Comparison of ENCODE assay signal across 17 cellular contexts in genomic region chr1:28064064-28064463, GRCh38. TPM values are rescaled to one million over a fixed set of nuclear protein-coding genes. Genes with fewer than 3 reads are reported as not detected.
DNase-seq lines count a peak whose midpoint lies in the region; ATAC-seq, FAIRE-seq and TF ChIP-seq lines count a peak whose summit lies in the region.
"Had no signal": no experiment of that assay in that cellular context is flagged by ENCODE, and none has a peak within 500 bp of the region (broad histone marks: within the 10 kb centered on the region; RNA-seq: fewer than 3 reads in every experiment).

No MANE protein-coding gene starts in this region.

- peaks cover 8% of the 10 kb centered on the region for H3K36me3 Mint-ChIP-seq in MCF 10A (ENCODE audit: insufficient read depth, unreplicated experiment)
- H3K36me3 Mint-ChIP-seq in activated CD8-positive, alpha-beta T cell treated with anti-CD3 and anti-CD28 coated beads for 36 hours (ENCODE audit: low read depth), result peaks cover 17% of the 10 kb centered on the region

- POLR2A ChIA-PET in MCF 10A (lab: Yijun Ruan, JAX), result interaction anchor here (0.7 to 4.5 kb wide), 2 partner anchors 23 to 178 kb away, joined by 3 to 78 read pairs; partner anchors contain the start of gene EYA3
- POLR2A ChIA-PET in activated CD8-positive, alpha-beta T cell treated with anti-CD3 and anti-CD28 coated beads for 36 hours (lab: Charles Lee), result no interaction called here

- H3K36me3 ChIP-seq in breast epithelium, result no peaks in the 10 kb centered on the region
- no peaks in the 10 kb centered on the region for H3K36me3 ChIP-seq in endocrine pancreas (ENCODE audit: control insufficient read depth, insufficient read depth, low read length)
- no peaks in the 10 kb centered on the region for H3K36me3 ChIP-seq in small intestine (ENCODE audit: control insufficient read depth in 2 of 2, insufficient read depth in 2 of 2, low read length in 2 of 2)
- H3K36me3 ChIP-seq: HAP-1 had no signal

- no peaks in the 10 kb centered on the region for H3K9me3 Mint-ChIP-seq in MCF 10A (ENCODE audit: unreplicated experiment)
- H3K9me3 Mint-ChIP-seq in activated CD8-positive, alpha-beta T cell treated with anti-CD3 and anti-CD28 coated beads for 36 hours, result no peaks in the 10 kb centered on the region
- H3K9me3 Mint-ChIP-seq: activated T-helper 2 cell treated with anti-CD3 and anti-CD28 coated beads, Interferon-gamma antibody, Interleukin-2, Interleukin-4, amounts not matched to agents 10 μg/mL and 5 μg/mL and 100 μg/mL, durations not matched to agents 14 hours and 24 hours and 36 hours; IgD-negative memory B cell; T-helper 1 cell treated with Interleukin-12 subunit alpha and Interleukin-12 subunit beta and Interleukin-4 antibody, amounts not matched to agents 30 μg/mL and 1 μg/mL, for 36 hours had no signal

- intact Hi-C loops in MCF 10A (cut with micrococcal nuclease), result no loop called here
- intact Hi-C loops in breast epithelium (cut with DNase I; ENCODE audit: low total_unique reads), result no loop called here
- intact Hi-C loops in activated CD8-positive, alpha-beta T cell treated with anti-CD3 and anti-CD28 coated beads for 36 hours (cut with micrococcal nuclease), result no loop called here

- TF ChIP-seq CTCF in MCF 10A (IDR thresholded peaks at IDR 0.05; ENCODE audit: unreplicated experiment) (no peak), breast epithelium (IDR thresholded peaks at IDR 0.05) (no peak)
- TF ChIP-seq CTCF in activated CD8-positive, alpha-beta T cell treated with anti-CD3 and anti-CD28 coated beads for 36 hours (IDR thresholded peaks at IDR 0.05), result no peak

- CTCF ChIA-PET in MCF 10A (lab: Yijun Ruan, JAX), result no interaction called here
- CTCF ChIA-PET in activated CD8-positive, alpha-beta T cell treated with anti-CD3 and anti-CD28 coated beads for 36 hours (lab: Charles Lee), result no interaction called here

- 29 to 44% (median 37%) methylated on average over 5 of the region's 5 CpGs for WGBS in small intestine, 3 donors

- TF ChIP-seq POLR2A in breast epithelium (IDR thresholded peaks at IDR 0.05), result no peak

- H3K4me1 ChIP-seq in breast epithelium, result no peaks in the 10 kb centered on the region
- peaks cover 25% of the 10 kb centered on the region for H3K4me1 ChIP-seq in endocrine pancreas (ENCODE audit: control insufficient read depth, insufficient read depth, low read length)
- peaks cover 0 to 2% of the 10 kb centered on the region in 2 donors for H3K4me1 ChIP-seq in small intestine (ENCODE audit: control insufficient read depth in 2 of 2, insufficient read depth in 1 of 2, low read depth in 1 of 2, low read length in 1 of 2)

- no peaks in the 10 kb centered on the region for H3K9me3 ChIP-seq in breast epithelium
- no peaks in the 10 kb centered on the region for H3K9me3 ChIP-seq in endocrine pancreas (ENCODE audit: control insufficient read depth, low read length)
- no peaks in the 10 kb centered on the region for H3K9me3 ChIP-seq in small intestine (ENCODE audit: control insufficient read depth, low read depth)
- H3K9me3 ChIP-seq: esophagus squamous epithelium, HAP-1 had no signal

- H3K27ac ChIP-seq in breast epithelium (no peak overlapping the region), small intestine (ENCODE audit: low read depth in 1 of 2, low read length in 1 of 2) (no peak overlapping the region)
- H3K27ac ChIP-seq: esophagus squamous epithelium had no signal

- no TSS peak for BruUV-seq in MCF 10A (replicated peaks; lab: Mats Ljungman, UMichigan)

- DNase-seq in MCF 10A (ENCODE audit: unreplicated experiment) (peak; percentile 61), breast epithelium (ENCODE audit: low spot score in 2 of 2) (no peak), RCC 7860 (ENCODE audit: low spot score) (no peak), small intestine (peak; percentile 38)
- DNase-seq in activated CD8-positive, alpha-beta T cell treated with anti-CD3 and anti-CD28 coated beads for 36 hours, result no peak
- DNase-seq: activated CD4-positive, alpha-beta T cell treated with anti-CD3 and anti-CD28 coated beads, Interleukin-2, amount 50 U/mL, for 4 hours; caudate nucleus; esophagus squamous epithelium; NCI-H2081; stimulated activated CD4-positive, alpha-beta T cell treated with anti-CD3 and anti-CD28 coated beads, Interleukin-1b, Interleukin-23, amount 100 ng/mL, for 48 hours had no signal

- H3K27ac Mint-ChIP-seq in MCF 10A (ENCODE audit: low read depth, unreplicated experiment), result no peak overlapping the region
- no peak overlapping the region for H3K27ac Mint-ChIP-seq in activated CD8-positive, alpha-beta T cell treated with anti-CD3 and anti-CD28 coated beads for 36 hours
- H3K27ac Mint-ChIP-seq: activated T-helper 2 cell treated with anti-CD3 and anti-CD28 coated beads, Interferon-gamma antibody, Interleukin-2, Interleukin-4, amounts not matched to agents 10 μg/mL and 5 μg/mL and 100 μg/mL, durations not matched to agents 14 hours and 24 hours and 36 hours; T-helper 1 cell treated with Interleukin-12 subunit alpha and Interleukin-12 subunit beta and Interleukin-4 antibody, amounts not matched to agents 30 μg/mL and 1 μg/mL, for 36 hours had no signal

- H3K4me3 Mint-ChIP-seq in MCF 10A (ENCODE audit: unreplicated experiment), result peak overlapping the region; percentile 23
- no peak overlapping the region for H3K4me3 Mint-ChIP-seq in activated CD8-positive, alpha-beta T cell treated with anti-CD3 and anti-CD28 coated beads for 36 hours
- H3K4me3 Mint-ChIP-seq: T-helper 1 cell treated with Interleukin-12 subunit alpha and Interleukin-12 subunit beta and Interleukin-4 antibody, amounts not matched to agents 30 μg/mL and 1 μg/mL, for 36 hours had no signal

- H3K27me3 ChIP-seq in breast epithelium (no peaks in the 10 kb centered on the region), endocrine pancreas (ENCODE audit: control insufficient read depth, insufficient read depth, low read length) (no peaks in the 10 kb centered on the region), small intestine (ENCODE audit: control insufficient read depth in 2 of 2, insufficient read depth in 2 of 2, low read length in 2 of 2) (no peaks in the 10 kb centered on the region)
- H3K27me3 ChIP-seq: esophagus squamous epithelium had no signal

- H3K4me1 Mint-ChIP-seq in MCF 10A (ENCODE audit: insufficient read depth, unreplicated experiment), result peaks cover 24% of the 10 kb centered on the region
- peaks cover 44% of the 10 kb centered on the region for H3K4me1 Mint-ChIP-seq in activated CD8-positive, alpha-beta T cell treated with anti-CD3 and anti-CD28 coated beads for 36 hours (ENCODE audit: low read depth)

- H3K27me3 Mint-ChIP-seq in MCF 10A (ENCODE audit: insufficient read depth, unreplicated experiment), result no peaks in the 10 kb centered on the region
- no peaks in the 10 kb centered on the region for H3K27me3 Mint-ChIP-seq in activated CD8-positive, alpha-beta T cell treated with anti-CD3 and anti-CD28 coated beads for 36 hours
- H3K27me3 Mint-ChIP-seq: IgD-negative memory B cell had no signal

- H3K4me3 ChIP-seq in breast epithelium (no peak overlapping the region), endocrine pancreas (ENCODE audit: control insufficient read depth, insufficient read depth, low read length) (peak overlapping the region; percentile 22), small intestine (ENCODE audit: low read depth in 1 of 2, low read length in 2 of 2) (no peak overlapping the region)
- H3K4me3 ChIP-seq: esophagus squamous epithelium, HAP-1 had no signal

- no peak overlapping the region for H3K9ac ChIP-seq in endocrine pancreas (ENCODE audit: control insufficient read depth, insufficient read depth, low read length)

- peak; percentile 72 for FAIRE-seq in RCC 7860 (lab: Jason Lieb, UNC)
- peak; percentile 68 for FAIRE-seq in small intestine (lab: Jason Lieb, UNC)

- no peak for ATAC-seq in GM18858 (IDR thresholded peaks at IDR 0.05; ENCODE audit: unreplicated experiment)
- no peak for ATAC-seq in HG02970 (IDR thresholded peaks at IDR 0.05; ENCODE audit: low FRiP score, unreplicated experiment)
- no peak for ATAC-seq in activated CD8-positive, alpha-beta T cell treated with anti-CD3 and anti-CD28 coated beads for 36 hours

RNA-seq across cellular contexts. Expression of gene EYA3, which starts 24.3 kb away (rescaled TPM):
- 13.3 and 14.4 TPM in 2 replicates for total RNA-seq in MCF 10A (2022)
- total RNA-seq in breast epithelium, result 10 to 100 TPM; 12.2 to 22.6 (median 18.1) TPM
- polyA plus RNA-seq in small intestine, result 1 to 10 TPM; 3.2 to 7.9 (median 4.9) TPM
- 10 to 100 TPM; 34.6 to 34.9 TPM for total RNA-seq in activated CD8-positive, alpha-beta T cell treated with anti-CD3 and anti-CD28 coated beads for 36 hours

Comparison
In these comparisons a context has a peak if more than half of its experiments do, and no peak if none do; other contexts are left out.
1. DNase-seq: peak in MCF 10A (single experiment) and small intestine (single experiment); none in breast epithelium (0 of 2), RCC 7860 (single experiment) and activated CD8-positive, alpha-beta T cell treated with anti-CD3 and anti-CD28 coated beads for 36 hours (single experiment).